ENCODE assay signal across 21 cellular contexts in genomic region chr4:97121493-97121892, GRCh38.
"Had no signal": no experiment of that assay in that cellular context is flagged by ENCODE, and none has a peak within 500 bp of the region (broad histone marks: within the 10 kb centered on the region; RNA-seq: fewer than 3 reads in every experiment).

No MANE protein-coding gene starts in this region.

- H3K4me3 ChIP-seq: colonic mucosa, esophagus squamous epithelium, gastroesophageal sphincter, pancreas, suprapubic skin, thyroid gland had no signal

- FAIRE-seq: islet of Langerhans, pancreas, urothelium cell line had no signal

- H3K27ac ChIP-seq: colonic mucosa, esophagus squamous epithelium, gastroesophageal sphincter, pancreas, suprapubic skin, thyroid gland had no signal

- H3K4me1 ChIP-seq: colonic mucosa, esophagus squamous epithelium, gastroesophageal sphincter, pancreas, suprapubic skin had no signal

- ATAC-seq: gastroesophageal sphincter; left lobe of liver; natural killer cell treated with Interleukin-12 subunit alpha and Interleukin-12 subunit beta and Interleukin-15 and Interleukin-18, amount 100 ng/mL, for 72 hours; pancreas; right cardiac atrium; stimulated activated effector memory CD8-positive, alpha-beta T cell treated with anti-CD3 and anti-CD28 coated beads, Interleukin-12 subunit alpha, Interleukin-12 subunit beta, amount 100 ng/mL, for 72 hours; stimulated activated naive CD8-positive, alpha-beta T cell treated with anti-CD3 and anti-CD28 coated beads, Interleukin-15, Interleukin-2, amounts not matched to agents 100 U/mL and 50 U/mL, for 24 hours had no signal

- H3K9me3 ChIP-seq: colonic mucosa, pancreas, thyroid gland had no signal

- H3K36me3 ChIP-seq: colonic mucosa, esophagus squamous epithelium, gastroesophageal sphincter, pancreas, suprapubic skin, thyroid gland had no signal

- H3K27me3 ChIP-seq: colonic mucosa, esophagus squamous epithelium, gastroesophageal sphincter, pancreas, suprapubic skin, thyroid gland had no signal

- DNase-seq: colonic mucosa; dermis blood vessel endothelial cell; esophagus squamous epithelium; foreskin fibroblast; glutamatergic neuron; kidney glomerular epithelial cell; mammary epithelial cell; occipital lobe; pancreas; right cardiac atrium; stimulated activated CD4-positive, alpha-beta T cell treated with anti-CD3 and anti-CD28 coated beads, Interleukin-4, amount 100 ng/mL, for 1 hour; stimulated activated CD8-positive, alpha-beta memory T cell treated with anti-CD3 and anti-CD28 coated beads, Interleukin-4, amount 100 ng/mL, for 48 hours; stimulated activated naive CD8-positive, alpha-beta T cell treated with anti-CD3 and anti-CD28 coated beads, Interleukin-15, Interleukin-2, amounts not matched to agents 100 U/mL and 50 U/mL, for 24 hours; thyroid gland had no signal
